ENCODE assay signal across 8 cellular contexts in the genomic region with DNA sequence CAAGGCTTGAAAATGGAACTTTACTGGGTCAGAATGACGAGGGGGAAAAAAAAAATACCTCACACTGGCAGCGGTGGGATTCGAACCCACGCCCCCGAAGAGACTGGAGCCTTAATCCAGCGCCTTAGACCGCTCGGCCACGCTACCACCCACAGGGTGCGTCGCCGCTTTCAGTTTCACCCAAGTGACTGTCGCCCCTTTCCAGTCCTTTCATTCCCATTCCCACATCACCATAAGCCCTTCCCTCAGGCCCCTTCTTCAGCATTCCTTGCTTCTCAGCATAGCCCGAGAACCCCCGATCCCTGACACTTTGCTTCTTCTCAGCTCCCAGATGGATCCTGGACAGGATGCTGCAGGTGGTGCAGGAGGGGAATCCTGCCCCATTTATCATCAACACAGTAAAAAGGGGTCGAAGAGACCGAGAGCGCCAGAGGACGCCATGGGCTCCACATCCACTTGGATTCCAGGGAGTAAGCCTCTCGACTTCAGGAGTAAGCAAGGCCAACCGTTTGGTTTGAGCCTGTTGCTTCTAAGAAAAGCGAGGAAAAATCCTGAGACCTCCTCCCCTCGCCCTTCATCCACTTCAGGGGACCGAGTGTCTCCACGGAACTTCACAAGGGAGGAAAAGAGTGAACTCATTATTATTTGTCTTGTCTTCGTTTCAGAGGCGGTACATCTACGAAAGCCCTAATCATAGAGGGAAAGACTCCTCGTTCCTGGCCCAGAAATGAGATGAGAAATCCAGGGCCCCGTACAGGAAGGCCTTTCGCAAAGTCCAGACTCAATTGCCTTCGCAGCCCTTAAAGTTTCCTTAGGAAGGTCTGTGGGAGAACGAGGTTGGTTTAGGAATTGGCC. TPM values are rescaled to one million over a fixed set of nuclear protein-coding genes. Genes with fewer than 3 reads are reported as not detected.
DNase-seq lines count a peak whose midpoint lies in the region; ATAC-seq and TF ChIP-seq lines count a peak whose summit lies in the region.

No MANE protein-coding gene starts in this region.

- CTCF ChIA-PET in RWPE1 (lab: Yijun Ruan, JAX) = interaction anchor here (0.7 kb wide), 1 partner anchor 20 kb away, joined by 4 read pairs; no protein-coding TSS in a partner anchor

- peaks cover 2% of the 10 kb centered on the region for H3K27me3 Mint-ChIP-seq in IgD-negative memory B cell
- no peaks in the 10 kb centered on the region for H3K27me3 Mint-ChIP-seq in activated naive CD4-positive, alpha-beta T cell treated with anti-CD3 and anti-CD28 coated beads, Interleukin-2, amount 50 U/mL, for 24 hours
- H3K27me3 Mint-ChIP-seq in glutamatergic neuron (ENCODE audit: unreplicated experiment) = peaks cover 31% of the 10 kb centered on the region

- POLR2A ChIA-PET in RWPE1 (lab: Yijun Ruan, JAX; ENCODE audit: low non-redundant PET) = no interaction called here

- intact Hi-C loops in thyroid gland (cut with DNase I) = loop anchor here (5.0 kb wide), 1 partner anchor 39 kb away; no protein-coding TSS in a partner anchor

- peak; percentile 70 for DNase-seq in CMK (ENCODE audit: low read depth)
- peak; percentile 40 for DNase-seq in RWPE1 (ENCODE audit: low spot score)
- DNase-seq in glutamatergic neuron = peak; percentile 79
- peak; percentile 62 for DNase-seq in occipital lobe (lab: John Stamatoyannopoulos, UW)
- DNase-seq in thyroid gland = peak; percentile 50 to 64

- WGBS in thyroid gland, 2 donors = 12 to 13% methylated on average over 32 to 33 of the region's 33 CpGs

- H3K36me3 ChIP-seq in thyroid gland = no peaks in the 10 kb centered on the region

- H3K27ac ChIP-seq in RWPE1 = peak overlapping the region; percentile 60
- H3K27ac ChIP-seq in thyroid gland = peak overlapping the region; percentile 27 to 53 (median 31)

- no peak for TF ChIP-seq CTCF in RWPE1 (conservative IDR thresholded peaks at IDR 0.05; ENCODE audit: low read depth)
- TF ChIP-seq CTCF in glutamatergic neuron (IDR thresholded peaks at IDR 0.05; ENCODE audit: partially characterized antibody, unreplicated experiment) = no peak
- TF ChIP-seq CTCF in thyroid gland (IDR thresholded peaks at IDR 0.05) = no peak

- no peak for ATAC-seq in HG03571 (IDR thresholded peaks at IDR 0.05; ENCODE audit: unreplicated experiment)

- H3K4me1 Mint-ChIP-seq in IgD-negative memory B cell (peaks cover 26 to 44% (median 36%) of the 10 kb centered on the region in 3 donors), glutamatergic neuron (ENCODE audit: low read depth, unreplicated experiment) (peaks cover 5% of the 10 kb centered on the region)
- peaks cover 58% of the 10 kb centered on the region for H3K4me1 Mint-ChIP-seq in activated naive CD4-positive, alpha-beta T cell treated with anti-CD3 and anti-CD28 coated beads, Interleukin-2, amount 50 U/mL, for 24 hours

- no peaks in the 10 kb centered on the region for H3K27me3 ChIP-seq in thyroid gland

- peak overlapping the region; percentile 86 to 94 (median 90) for H3K4me3 Mint-ChIP-seq in IgD-negative memory B cell
- peak overlapping the region; percentile 88 for H3K4me3 Mint-ChIP-seq in activated naive CD4-positive, alpha-beta T cell treated with anti-CD3 and anti-CD28 coated beads, Interleukin-2, amount 50 U/mL, for 24 hours
- peak overlapping the region; percentile 88 for H3K4me3 Mint-ChIP-seq in glutamatergic neuron (ENCODE audit: unreplicated experiment)

- H3K4me1 ChIP-seq in thyroid gland = peaks cover 13 to 21% of the 10 kb centered on the region in 2 donors

- H3K27ac Mint-ChIP-seq in IgD-negative memory B cell (peak overlapping the region; percentile 94 to 99 (median 95)), glutamatergic neuron (ENCODE audit: unreplicated experiment) (peak overlapping the region; percentile 90)
- peak overlapping the region; percentile 99 for H3K27ac Mint-ChIP-seq in activated naive CD4-positive, alpha-beta T cell treated with anti-CD3 and anti-CD28 coated beads, Interleukin-2, amount 50 U/mL, for 24 hours

- H3K9me3 Mint-ChIP-seq in IgD-negative memory B cell (peaks cover 0 to 4% (median 0%) of the 10 kb centered on the region in 3 donors), glutamatergic neuron (ENCODE audit: unreplicated experiment) (peaks cover 34% of the 10 kb centered on the region)
- H3K9me3 Mint-ChIP-seq in activated naive CD4-positive, alpha-beta T cell treated with anti-CD3 and anti-CD28 coated beads, Interleukin-2, amount 50 U/mL, for 24 hours = peaks cover 5% of the 10 kb centered on the region

- no peaks in the 10 kb centered on the region for H3K36me3 Mint-ChIP-seq in IgD-negative memory B cell
- H3K36me3 Mint-ChIP-seq in activated naive CD4-positive, alpha-beta T cell treated with anti-CD3 and anti-CD28 coated beads, Interleukin-2, amount 50 U/mL, for 24 hours = peaks cover 1% of the 10 kb centered on the region
- H3K36me3 Mint-ChIP-seq in glutamatergic neuron (ENCODE audit: unreplicated experiment) = no peaks in the 10 kb centered on the region

- peak overlapping the region in 1 of 3 donors; percentile 10 for H3K4me3 ChIP-seq in thyroid gland (replicated peaks in 1 of 3)

- TF ChIP-seq POLR2A in thyroid gland (IDR thresholded peaks at IDR 0.05) = no peak

- H3K9me3 ChIP-seq in thyroid gland = no peaks in the 10 kb centered on the region

RNA-seq across cellular contexts. Expression of a gene that starts 20.0 kb away (rescaled TPM):
- polyA plus RNA-seq in IgD-negative memory B cell = 60.1 TPM
- total RNA-seq in glutamatergic neuron (ENCODE audit: unreplicated experiment) (65.2 TPM), occipital lobe (65.2 TPM), thyroid gland (10 to 100 TPM; 57.1 to 73.2 (median 66.7) TPM)
